8 cellular contexts compared by ENCODE assay signal in the genomic region with DNA sequence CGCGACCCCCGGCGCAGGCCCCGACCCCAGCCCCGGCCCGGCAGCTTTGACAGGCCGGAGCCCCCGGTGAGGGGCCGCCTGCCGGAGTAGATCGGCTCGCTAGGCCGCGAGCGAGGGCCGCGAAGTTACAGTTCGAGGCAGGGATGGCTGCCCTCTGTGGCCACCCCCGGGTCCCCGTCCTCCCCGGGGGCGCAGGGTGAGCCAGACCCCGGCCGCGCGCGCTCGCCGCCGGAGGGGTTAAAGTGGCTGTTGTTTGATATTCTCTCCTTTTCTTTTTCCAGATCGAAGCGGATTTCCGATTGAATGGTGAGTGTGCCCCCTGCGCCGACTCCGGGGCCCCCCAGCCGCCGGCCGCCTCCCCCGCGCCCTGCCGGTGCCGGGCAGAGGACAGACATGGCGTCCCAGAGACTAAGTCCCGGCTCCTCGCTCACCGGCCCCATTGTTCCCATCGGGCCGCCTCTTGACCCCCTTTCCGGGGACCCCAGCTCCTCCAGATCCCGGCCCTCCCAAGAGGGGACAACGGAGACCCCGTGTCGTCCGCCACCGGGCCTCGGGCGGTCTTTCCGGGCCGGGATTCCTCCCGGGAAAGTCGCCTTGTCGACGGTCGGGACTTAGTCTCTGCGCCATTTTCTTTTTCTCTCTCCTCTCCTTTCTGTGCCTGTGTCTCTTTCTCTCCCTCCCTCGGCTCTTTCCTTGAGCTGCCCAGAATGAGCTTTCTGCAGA. TPM values are rescaled to one million over a fixed set of nuclear protein-coding genes. Genes with fewer than 3 reads are reported as not detected.
DNase-seq lines count a peak whose midpoint lies in the region; ATAC-seq, FAIRE-seq and TF ChIP-seq lines count a peak whose summit lies in the region.

No MANE protein-coding gene starts in this region.

- 0 out of 22 replicates have a peak, but pooled peaks cover 0 to 2% (median 0%) of the 10 kb centered on the region in 11 experiments for H3K9me3 ChIP-seq in BLaER1 treated with 17β-estradiol and CSF1 and Interleukin-3, amounts not matched to agents 10 nM and 100 nM (replicated peaks in 1 of 11)
- H3K9me3 ChIP-seq in breast epithelium (no peaks in the 10 kb centered on the region), kidney (ENCODE audit: control insufficient read depth in 1 of 2, low read length in 2 of 2) (no peaks in the 10 kb centered on the region)

- no peaks in the 10 kb centered on the region for H3K9me3 Mint-ChIP-seq in T-cell

- peaks cover 53 to 61% (median 58%) of the 10 kb centered on the region in 3 donors for H3K4me1 Mint-ChIP-seq in T-cell

- H3K27me3 Mint-ChIP-seq in T-cell = no peaks in the 10 kb centered on the region

- peak overlapping the region; percentile 98 to 100 (median 99) for H3K9ac ChIP-seq in BLaER1 treated with 17β-estradiol and CSF1 and Interleukin-3, amounts not matched to agents 10 nM and 100 nM
- H3K9ac ChIP-seq in kidney (ENCODE audit: low read length in 2 of 2) = peak overlapping the region; percentile 78 to 88

- FAIRE-seq in kidney (lab: Jason Lieb, UNC) = no peak

- TF ChIP-seq POLR2A in breast epithelium (IDR thresholded peaks at IDR 0.05) = no peak

- CTCF ChIA-PET in T-cell (lab: Charles Lee) = no interaction called here

- H3K4me3 ChIP-seq in BLaER1 treated with 17β-estradiol and CSF1 and Interleukin-3, amounts not matched to agents 10 nM and 100 nM = peak overlapping the region; percentile 89 to 99 (median 98)
- H3K4me3 ChIP-seq in HL-60 (replicated peaks; ENCODE audit: insufficient read depth, low read length) (peak overlapping the region; percentile 78), breast epithelium (peak overlapping the region; percentile 95 to 100 (median 96)), kidney (ENCODE audit: low read length in 2 of 2) (peak overlapping the region; percentile 66 to 85)

- peaks cover 23% of the 10 kb centered on the region for H3K36me3 Mint-ChIP-seq in T-cell

- H3K36me3 ChIP-seq in BLaER1 treated with 17β-estradiol and CSF1 and Interleukin-3, amounts not matched to agents 10 nM and 100 nM = peaks cover 0 to 42% (median 34%) of the 10 kb centered on the region in 11 experiments; a peak in 15 of 22 replicates
- no peaks in the 10 kb centered on the region for H3K36me3 ChIP-seq in breast epithelium
- H3K36me3 ChIP-seq in kidney (ENCODE audit: control insufficient read depth in 1 of 2, insufficient read depth in 2 of 2, low read length in 2 of 2) = no peaks in the 10 kb centered on the region

- peak overlapping the region; percentile 89 to 98 (median 94) for H3K4me2 ChIP-seq in BLaER1 treated with 17β-estradiol and CSF1 and Interleukin-3, amounts not matched to agents 10 nM and 100 nM

- intact Hi-C loops in breast epithelium (cut with DNase I; ENCODE audit: low total_unique reads) = loop anchor here (10.0 kb wide), 1 partner anchor 45 kb away; no protein-coding TSS in a partner anchor
- intact Hi-C loops in kidney (cut with DNase I) = no loop called here

- no peak for TF ChIP-seq CTCF in HL-60 (IDR thresholded peaks at IDR 0.05; ENCODE audit: insufficient read depth, low read length)
- no peak for TF ChIP-seq CTCF in breast epithelium (IDR thresholded peaks at IDR 0.05)
- no peak for TF ChIP-seq CTCF in kidney (IDR thresholded peaks at IDR 0.05; ENCODE audit: borderline replicate concordance, extremely low read depth, insufficient read depth)

- no peaks in the 10 kb centered on the region for H3K27me3 ChIP-seq in BLaER1 treated with 17β-estradiol and CSF1 and Interleukin-3, amounts not matched to agents 10 nM and 100 nM
- H3K27me3 ChIP-seq in HL-60 (ENCODE audit: insufficient read depth, poor library complexity, severe bottlenecking) = no peaks in the 10 kb centered on the region
- H3K27me3 ChIP-seq in breast epithelium = no peaks in the 10 kb centered on the region

- H3K27ac ChIP-seq in BLaER1 treated with 17β-estradiol and CSF1 and Interleukin-3, amounts not matched to agents 10 nM and 100 nM = peak overlapping the region; percentile 93 to 100 (median 99)
- H3K27ac ChIP-seq in HL-60 (replicated peaks) (peak overlapping the region; percentile 96), breast epithelium (peak overlapping the region; percentile 95 to 99), kidney (ENCODE audit: low read depth in 2 of 2, low read length in 2 of 2) (peak overlapping the region; percentile 94 to 96)

- DNase-seq in HL-60 (ENCODE audit: low read depth in 1 of 2, low spot score in 1 of 2) = no peak
- peak in 22 of 34 experiments; percentile 3 to 45 (median 24) for DNase-seq in T-cell
- DNase-seq in breast epithelium (ENCODE audit: low spot score in 2 of 2) = no peak
- DNase-seq in kidney = peak; percentile 87
- DNase-seq in stimulated activated CD8-positive, alpha-beta memory T cell treated with anti-CD3 and anti-CD28 coated beads, Interleukin-4, amount 100 ng/mL, for 48 hours = peak; percentile 64
- no peak for DNase-seq in GOT3 (lab: John Stamatoyannopoulos, UW)

- POLR2A ChIA-PET in T-cell (lab: Charles Lee) = interaction anchor here in 1 of 2 donors (1.3 kb wide), 2 partner anchors 17 to 20 kb away, joined by 3 to 7 read pairs; no protein-coding TSS in a partner anchor

- H3K27ac Mint-ChIP-seq in T-cell = peak overlapping the region; percentile 92

- H3K4me3 Mint-ChIP-seq in T-cell = peak overlapping the region; percentile 92 to 95 (median 95)

- H4K20me1 ChIP-seq in BLaER1 treated with 17β-estradiol and CSF1 and Interleukin-3, amounts not matched to agents 10 nM and 100 nM = peaks cover 42 to 56% (median 47%) of the 10 kb centered on the region in 11 experiments

- ATAC-seq in GM19372 (IDR thresholded peaks at IDR 0.05; ENCODE audit: low read depth, unreplicated experiment) (peak; percentile 0), T-cell (replicated peaks in 1 of 4) (peak in 2 of 4 experiments; percentile 2 to 3)

- H3K4me1 ChIP-seq in BLaER1 treated with 17β-estradiol and CSF1 and Interleukin-3, amounts not matched to agents 10 nM and 100 nM = peaks cover 39 to 54% (median 49%) of the 10 kb centered on the region in 10 experiments
- H3K4me1 ChIP-seq in breast epithelium = peaks cover 0 to 18% of the 10 kb centered on the region in 2 donors
- H3K4me1 ChIP-seq in kidney (ENCODE audit: control insufficient read depth in 1 of 2, insufficient read depth in 1 of 2, low read depth in 1 of 2, low read length in 2 of 2) = peaks cover 9 to 21% of the 10 kb centered on the region in 2 donors

RNA-seq across cellular contexts. Expression of a gene that starts 0.7 kb away (rescaled TPM):
- total RNA-seq in T-cell (10 to 100 TPM; 30.2 to 41.2 (median 38.1) TPM), breast epithelium (10 to 100 TPM; 24.0 to 41.6 (median 40.3) TPM), kidney (49.9 TPM)
- 23.4 TPM for polyA plus RNA-seq in kidney (ENCODE audit: insufficient read depth, low read depth, low replicate concordance)

Comparison
In these comparisons a context has a peak if more than half of its experiments do, and no peak if none do; other contexts are left out.
1. DNase-seq: peak in T-cell (22 of 34), kidney (single experiment) and stimulated activated CD8-positive, alpha-beta memory T cell treated with anti-CD3 and anti-CD28 coated beads, Interleukin-4, amount 100 ng/mL, for 48 hours (single experiment); none in HL-60 (0 of 2), breast epithelium (0 of 2) and GOT3 (single experiment).
2. Peak in every context shown above with its lines, with median percentiles within 50 percentile points of each other: H3K27ac ChIP-seq and H3K4me3 ChIP-seq.